In the genomic region with DNA sequence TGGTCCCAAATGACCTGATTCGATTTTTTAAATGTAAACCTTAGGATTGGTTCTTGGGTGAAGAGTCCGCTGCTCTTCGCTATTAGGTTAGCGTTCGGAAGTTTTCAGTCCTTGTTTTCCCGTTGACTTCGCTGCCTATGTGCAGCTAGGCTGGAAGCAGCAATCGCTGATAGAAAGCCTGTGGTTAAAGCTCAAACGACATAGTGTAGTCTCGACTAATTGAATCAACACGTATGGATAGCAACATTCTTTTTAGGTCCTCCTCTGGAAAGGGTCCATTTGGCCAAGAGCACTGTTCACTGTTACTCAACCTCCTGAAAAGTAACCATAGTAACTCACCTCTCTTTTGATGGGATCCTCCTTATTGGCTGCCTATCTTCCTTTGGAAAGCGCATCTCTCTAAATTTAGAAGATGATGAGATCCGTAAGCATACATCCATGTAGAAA, we compare ENCODE assay signal across 8 cellular contexts.
DNase-seq lines count a peak whose midpoint lies in the region; ATAC-seq and TF ChIP-seq lines count a peak whose summit lies in the region.

No MANE protein-coding gene starts in this region.

- no peaks in the 10 kb centered on the region for H3K9me3 Mint-ChIP-seq in activated naive CD8-positive, alpha-beta T cell treated with anti-CD3 and anti-CD28 coated beads, Interleukin-2, amount 10 ng/mL, durations not matched to agents 7 days and 5 days

- H3K36me3 ChIP-seq in cardiac muscle cell (no peaks in the 10 kb centered on the region), lower lobe of right lung (no peaks in the 10 kb centered on the region), vagina (no peaks in the 10 kb centered on the region)

- peaks cover 66% of the 10 kb centered on the region for H3K27me3 Mint-ChIP-seq in activated naive CD8-positive, alpha-beta T cell treated with anti-CD3 and anti-CD28 coated beads, Interleukin-2, amount 10 ng/mL, durations not matched to agents 7 days and 5 days

- no peak for TF ChIP-seq POLR2A in vagina (IDR thresholded peaks at IDR 0.05)

- no peak overlapping the region for H3K27ac ChIP-seq in cardiac muscle cell
- H3K27ac ChIP-seq in lower lobe of right lung: no peak overlapping the region
- no peak overlapping the region for H3K27ac ChIP-seq in vagina

- no peak for TF ChIP-seq CTCF in cardiac muscle cell (IDR thresholded peaks at IDR 0.05; ENCODE audit: low read depth, low read length)
- TF ChIP-seq CTCF in lower lobe of right lung (IDR thresholded peaks at IDR 0.05): no peak
- no peak for TF ChIP-seq CTCF in vagina (IDR thresholded peaks at IDR 0.05)

- intact Hi-C loops in Right ventricle myocardium inferior (cut with DNase I) (no loop called here), lower lobe of right lung (cut with DNase I) (no loop called here), vagina (cut with DNase I) (no loop called here)

- H3K27ac Mint-ChIP-seq in activated naive CD8-positive, alpha-beta T cell treated with anti-CD3 and anti-CD28 coated beads, Interleukin-2, amount 10 ng/mL, durations not matched to agents 7 days and 5 days: no peak overlapping the region

- H3K4me3 ChIP-seq in cardiac muscle cell: peak overlapping the region; percentile 33
- peak overlapping the region; percentile 32 for H3K4me3 ChIP-seq in lower lobe of right lung
- peak overlapping the region; percentile 21 to 40 for H3K4me3 ChIP-seq in vagina

- DNase-seq in cardiac muscle cell (ENCODE audit: low read depth in 1 of 2, low spot score in 1 of 2) (peak in 1 of 2 donors; percentile 9), Right ventricle myocardium inferior (ENCODE audit: missing footprints) (no peak), lower lobe of right lung (no peak), vagina (ENCODE audit: extremely low spot score in 2 of 2) (no peak), dermis blood vessel endothelial cell (no peak)
- no peak for DNase-seq in activated naive CD8-positive, alpha-beta T cell treated with anti-CD3 and anti-CD28 coated beads, Interleukin-2, amount 10 ng/mL, durations not matched to agents 7 days and 5 days

- POLR2A ChIA-PET in activated naive CD8-positive, alpha-beta T cell treated with anti-CD3 and anti-CD28 coated beads, Interleukin-2, amount 10 ng/mL, durations not matched to agents 7 days and 5 days (lab: Charles Lee): no interaction called here

- H3K27me3 ChIP-seq in cardiac muscle cell (peaks cover 100% of the 10 kb centered on the region), lower lobe of right lung (ENCODE audit: low read depth) (peaks cover 54% of the 10 kb centered on the region), vagina (no peaks in the 10 kb centered on the region)

- peaks cover 8% of the 10 kb centered on the region for H3K4me1 Mint-ChIP-seq in activated naive CD8-positive, alpha-beta T cell treated with anti-CD3 and anti-CD28 coated beads, Interleukin-2, amount 10 ng/mL, durations not matched to agents 7 days and 5 days

- H3K36me3 Mint-ChIP-seq in activated naive CD8-positive, alpha-beta T cell treated with anti-CD3 and anti-CD28 coated beads, Interleukin-2, amount 10 ng/mL, durations not matched to agents 7 days and 5 days: no peaks in the 10 kb centered on the region

- ATAC-seq in Right ventricle myocardium inferior: no peak
- ATAC-seq in activated naive CD8-positive, alpha-beta T cell treated with anti-CD3 and anti-CD28 coated beads, Interleukin-2, amount 10 ng/mL, durations not matched to agents 7 days and 5 days (ENCODE audit: low read depth): no peak
- peak in 1 of 2 donors; percentile 13 for ATAC-seq in lower lobe of right lung
- no peak for ATAC-seq in HG03521 (IDR thresholded peaks at IDR 0.05; ENCODE audit: unreplicated experiment)
- no peak for ATAC-seq in GM18867 (IDR thresholded peaks at IDR 0.05; ENCODE audit: unreplicated experiment)

- H3K4me3 Mint-ChIP-seq in activated naive CD8-positive, alpha-beta T cell treated with anti-CD3 and anti-CD28 coated beads, Interleukin-2, amount 10 ng/mL, durations not matched to agents 7 days and 5 days: peak overlapping the region; percentile 46

- H3K4me1 ChIP-seq in cardiac muscle cell (ENCODE audit: low read depth): no peaks in the 10 kb centered on the region
- H3K4me1 ChIP-seq in lower lobe of right lung: peaks cover 11% of the 10 kb centered on the region
- peaks cover 13% of the 10 kb centered on the region for H3K4me1 ChIP-seq in vagina

- H3K9me3 ChIP-seq in cardiac muscle cell (ENCODE audit: low read depth) (no peaks in the 10 kb centered on the region), lower lobe of right lung (no peaks in the 10 kb centered on the region), vagina (no peaks in the 10 kb centered on the region)
